In genomic region chr3:130892759-130893239, GRCh38 we compare ENCODE assay signal across 8 cellular contexts. TPM values are rescaled to one million over a fixed set of nuclear protein-coding genes. Genes with fewer than 3 reads are reported as not detected.
A peak's percentile ranks its signal among the peaks of the same experiment; 100 is the strongest.
DNase-seq lines count a peak whose midpoint lies in the region; ATAC-seq, FAIRE-seq and TF ChIP-seq lines count a peak whose summit lies in the region.

No MANE protein-coding gene starts in this region.

- no peaks in the 10 kb centered on the region for H3K36me3 ChIP-seq in CD8-positive, alpha-beta T cell (ENCODE audit: insufficient read depth, low read length)
- no peaks in the 10 kb centered on the region for H3K36me3 ChIP-seq in endothelial cell of umbilical vein (ENCODE audit: control insufficient read depth in 2 of 2, extremely low read depth in 1 of 2, insufficient read depth in 2 of 2, low read length in 2 of 2)

- peaks cover 27% of the 10 kb centered on the region for H3K4me1 ChIP-seq in CD8-positive, alpha-beta T cell (ENCODE audit: insufficient read depth, low read length)
- peaks cover 14% of the 10 kb centered on the region for H3K4me1 ChIP-seq in endothelial cell of umbilical vein (ENCODE audit: control insufficient read depth, extremely low read depth, insufficient read depth, low read length)

- peak; percentile 63 for ATAC-seq in CD8-positive, alpha-beta T cell
- ATAC-seq in GM19455 (IDR thresholded peaks at IDR 0.05; ENCODE audit: unreplicated experiment) = peak; percentile 28

- no TSS peak for BruUV-seq in endothelial cell of umbilical vein (replicated peaks; lab: Mats Ljungman, UMichigan)

- peaks cover 3% of the 10 kb centered on the region for H4K20me1 ChIP-seq in endothelial cell of umbilical vein (replicated peaks; ENCODE audit: control insufficient read depth, extremely low read depth, insufficient read depth, low read length)

- dilution Hi-C loops in endothelial cell of umbilical vein (cut with MboI; ENCODE audit: extremely low pct_ligation_motif_present, low sequenced_read_pairs) = no loop called here

- H3K27ac ChIP-seq in CD8-positive, alpha-beta T cell (ENCODE audit: low read depth, low read length) = peak overlapping the region; percentile 87
- peak overlapping the region; percentile 76 for H3K27ac ChIP-seq in endothelial cell of umbilical vein (ENCODE audit: insufficient read depth, low read depth, low read length)

- POLR2A ChIA-PET in CD8-positive, alpha-beta T cell (lab: Charles Lee) = interaction anchor here (1.3 to 2.2 kb wide), 3 partner anchors 134 to 1524 kb away, joined by 5 to 17 read pairs (median 8); partner anchors contain the start of genes ASTE1, DNAJC13 and NEK11
- POLR2A ChIA-PET in activated CD4-positive, alpha-beta memory T cell treated with anti-CD3 and anti-CD28 coated beads, Interleukin-2, amount 10 ng/mL, durations not matched to agents 7 days and 5 days (lab: Charles Lee) = interaction anchor here (0.8 to 3.6 kb wide), 22 partner anchors 9 to 167 kb away, joined by 3 to 48 read pairs (median 4); partner anchors contain the start of genes ASTE1, NEK11 and PIK3R4
- POLR2A ChIA-PET in endothelial cell of umbilical vein (lab: Charles Lee) = interaction anchor here (0.7 kb wide), 1 partner anchor 61 kb away, joined by 3 read pairs; no protein-coding TSS in a partner anchor

- intact Hi-C loops in CD8-positive, alpha-beta T cell (cut with DNase I, micrococcal nuclease) = loop anchor here (1.0 to 10.0 kb wide), 10 partner anchors 133 to 1498 kb away; partner anchors contain the start of genes ASTE1 (in 2 of the 2), NEK11 (in 2 of the 2), TMCC1 (in 2 of the 2) and MRPL3 (in 1 of the 2)
- intact Hi-C loops in endothelial cell of umbilical vein (cut with micrococcal nuclease) = loop anchor here (1.0 to 10.0 kb wide), 11 partner anchors 133 to 1245 kb away; partner anchors contain the start of genes ASTE1, NEK11, NUDT16 and PIK3R4

- no peaks in the 10 kb centered on the region for H3K27me3 Mint-ChIP-seq in CD8-positive, alpha-beta T cell (ENCODE audit: low read depth)
- H3K27me3 Mint-ChIP-seq in activated CD4-positive, alpha-beta memory T cell treated with anti-CD3 and anti-CD28 coated beads, Interleukin-2, amount 10 ng/mL, durations not matched to agents 7 days and 5 days = no peaks in the 10 kb centered on the region

- H3K4me3 ChIP-seq in CD8-positive, alpha-beta T cell (ENCODE audit: low read depth, low read length) = peak overlapping the region; percentile 80
- H3K4me3 ChIP-seq in endothelial cell of umbilical vein (replicated peaks in 1 of 3; ENCODE audit: insufficient read depth in 1 of 3, low read depth in 1 of 3, low read length in 3 of 3) = peak overlapping the region; percentile 61 to 87 (median 82)

- H3K9ac ChIP-seq in endothelial cell of umbilical vein (replicated peaks; ENCODE audit: extremely low read depth, insufficient read depth, low read length) = peak overlapping the region; percentile 90

- no peaks in the 10 kb centered on the region for H3K27me3 ChIP-seq in CD8-positive, alpha-beta T cell (ENCODE audit: insufficient read depth, low read length)
- no peaks in the 10 kb centered on the region for H3K27me3 ChIP-seq in endothelial cell of umbilical vein (ENCODE audit: control insufficient read depth in 2 of 2, insufficient read depth in 2 of 2, low read length in 2 of 2)

- peaks cover 35% of the 10 kb centered on the region for H3K79me2 ChIP-seq in endothelial cell of umbilical vein (ENCODE audit: control insufficient read depth, insufficient read depth, low read length)

- no peaks in the 10 kb centered on the region for H3K9me3 Mint-ChIP-seq in CD8-positive, alpha-beta T cell
- H3K9me3 Mint-ChIP-seq in activated CD4-positive, alpha-beta memory T cell treated with anti-CD3 and anti-CD28 coated beads, Interleukin-2, amount 10 ng/mL, durations not matched to agents 7 days and 5 days = no peaks in the 10 kb centered on the region

- peak overlapping the region; percentile 94 for H2AFZ ChIP-seq in endothelial cell of umbilical vein (ENCODE audit: low read depth, low read length)

- no peaks in the 10 kb centered on the region for H3K9me1 ChIP-seq in endothelial cell of umbilical vein (replicated peaks; ENCODE audit: control insufficient read depth, extremely low read depth, insufficient read depth, low read length)

- DNase-seq in CD8-positive, alpha-beta T cell = peak; percentile 21 to 75 (median 60)
- DNase-seq in HK-2 (ENCODE audit: unreplicated experiment) (peak; percentile 43), NCI-H748 treated with DMSO at 0.1 percent for 48 hours (lab: John Stamatoyannopoulos, UW) (peak; percentile 73), endothelial cell of umbilical vein (ENCODE audit: low read depth, low spot score) (no peak), middle frontal gyrus (ENCODE audit: extremely low spot score, low spot score) (peak; percentile 77)
- peak; percentile 71 for DNase-seq in activated CD4-positive, alpha-beta memory T cell treated with anti-CD3 and anti-CD28 coated beads, Interleukin-2, amount 10 ng/mL, durations not matched to agents 7 days and 5 days
- peak; percentile 62 for DNase-seq in stimulated activated CD8-positive, alpha-beta memory T cell treated with anti-CD3 and anti-CD28 coated beads, Interleukin-4, amount 100 ng/mL, for 48 hours

- TF ChIP-seq CTCF in CD8-positive, alpha-beta T cell (IDR thresholded peaks at IDR 0.05) = peak; percentile 87
- peak; percentile 71 to 74 for TF ChIP-seq CTCF in endothelial cell of umbilical vein (IDR thresholded peaks at IDR 0.05; ENCODE audit: extremely low read depth in 1 of 2, insufficient read depth in 1 of 2, low read depth in 1 of 2, low read length in 2 of 2)

- peak overlapping the region; percentile 99 for H3K27ac Mint-ChIP-seq in CD8-positive, alpha-beta T cell
- H3K27ac Mint-ChIP-seq in activated CD4-positive, alpha-beta memory T cell treated with anti-CD3 and anti-CD28 coated beads, Interleukin-2, amount 10 ng/mL, durations not matched to agents 7 days and 5 days = peak overlapping the region; percentile 97

- CTCF ChIA-PET in CD8-positive, alpha-beta T cell (lab: Charles Lee) = interaction anchor here (0.7 to 4.6 kb wide), 11 partner anchors 10 to 617 kb away, joined by 3 to 42 read pairs (median 3); partner anchors contain the start of gene PIK3R4
- CTCF ChIA-PET in activated CD4-positive, alpha-beta memory T cell treated with anti-CD3 and anti-CD28 coated beads, Interleukin-2, amount 10 ng/mL, durations not matched to agents 7 days and 5 days (lab: Charles Lee) = interaction anchor here (0.6 to 4.4 kb wide), 25 partner anchors 10 to 799 kb away, joined by 3 to 52 read pairs (median 4); partner anchors contain the start of genes ASTE1, NEK11 and PIK3R4
- CTCF ChIA-PET in endothelial cell of umbilical vein (lab: Charles Lee) = interaction anchor here (0.6 to 6.8 kb wide), 17 partner anchors 9 to 1142 kb away, joined by 3 to 69 read pairs (median 5); partner anchors contain the start of genes ASTE1, CPNE4 and NEK11

- peak overlapping the region; percentile 90 for H3K4me2 ChIP-seq in endothelial cell of umbilical vein (ENCODE audit: insufficient read depth, low read length)

- H3K4me3 Mint-ChIP-seq in CD8-positive, alpha-beta T cell = peak overlapping the region; percentile 98
- H3K4me3 Mint-ChIP-seq in activated CD4-positive, alpha-beta memory T cell treated with anti-CD3 and anti-CD28 coated beads, Interleukin-2, amount 10 ng/mL, durations not matched to agents 7 days and 5 days = peak overlapping the region; percentile 93

- peak; percentile 86 for FAIRE-seq in endothelial cell of umbilical vein (lab: Jason Lieb, UNC)

- H3K9me3 ChIP-seq in CD8-positive, alpha-beta T cell (ENCODE audit: low read length) = no peaks in the 10 kb centered on the region
- H3K9me3 ChIP-seq in endothelial cell of umbilical vein (replicated peaks; ENCODE audit: control insufficient read depth, insufficient read depth, low read length) = no peaks in the 10 kb centered on the region

- H3K4me1 Mint-ChIP-seq in CD8-positive, alpha-beta T cell (ENCODE audit: low read depth) = peaks cover 32% of the 10 kb centered on the region
- peaks cover 36% of the 10 kb centered on the region for H3K4me1 Mint-ChIP-seq in activated CD4-positive, alpha-beta memory T cell treated with anti-CD3 and anti-CD28 coated beads, Interleukin-2, amount 10 ng/mL, durations not matched to agents 7 days and 5 days

- H3K36me3 Mint-ChIP-seq in CD8-positive, alpha-beta T cell = peaks cover 13% of the 10 kb centered on the region
- H3K36me3 Mint-ChIP-seq in activated CD4-positive, alpha-beta memory T cell treated with anti-CD3 and anti-CD28 coated beads, Interleukin-2, amount 10 ng/mL, durations not matched to agents 7 days and 5 days (ENCODE audit: low read depth) = peaks cover 3% of the 10 kb centered on the region

- TF ChIP-seq POLR2A in endothelial cell of umbilical vein (IDR thresholded peaks at IDR 0.05; ENCODE audit: low read depth, low read length) = peak; percentile 45

TF ChIP-seq in endothelial cell of umbilical vein, 7 proteins besides CTCF, POLR2A, EP300 and RAD21:
- TF ChIP-seq GATA2 (IDR thresholded peaks at IDR 0.05; ENCODE audit: insufficient read depth, insufficient read length, low read depth, low read length) (no peak), FOS (IDR thresholded peaks at IDR 0.05; ENCODE audit: borderline replicate concordance, insufficient read depth, low read length) (no peak), EZH2 (IDR thresholded peaks at IDR 0.05; ENCODE audit: borderline replicate concordance, low read depth, low read length, severe bottlenecking) (no peak), MYC (IDR thresholded peaks at IDR 0.05; ENCODE audit: low read depth, low read length) (no peak), POLR2AphosphoS5 (IDR thresholded peaks at IDR 0.05; ENCODE audit: insufficient read depth, low read depth, low read length) (no peak), JUN (IDR thresholded peaks at IDR 0.05; ENCODE audit: borderline replicate concordance, insufficient read depth, insufficient read length, low read depth) (no peak), MAX (IDR thresholded peaks at IDR 0.05; ENCODE audit: insufficient read depth, insufficient read length) (no peak)

RNA-seq across cellular contexts. Expression of gene ATP2C1, which starts 1.1 kb away (rescaled TPM):
- 10 to 100 TPM; 35.0 to 39.0 TPM for total RNA-seq in CD8-positive, alpha-beta T cell
- 10 to 100 TPM; 57.5 to 63.8 TPM for total RNA-seq in activated CD4-positive, alpha-beta memory T cell treated with anti-CD3 and anti-CD28 coated beads, Interleukin-2, amount 10 ng/mL, durations not matched to agents 7 days and 5 days
- 73.3 and 79.5 TPM in 2 replicates for total RNA-seq in endothelial cell of umbilical vein
- polyA plus RNA-seq in endothelial cell of umbilical vein = 36.9 and 50.1 TPM in 2 replicates
- polyA plus RNA-seq in endothelial cell of umbilical vein (2011; cell fraction: cytosol; rRNA removed) = 35.4 and 39.5 TPM in 2 replicates
- 67.2 and 99.2 TPM in 2 replicates for polyA plus RNA-seq in endothelial cell of umbilical vein (2011; cell fraction: nucleus; rRNA removed)
- 68.3 and 79.9 TPM in 2 replicates for polyA plus RNA-seq in endothelial cell of umbilical vein (2012)
- 92.6 and 94.8 TPM in 2 replicates for polyA minus RNA-seq in endothelial cell of umbilical vein
- 33.7 TPM for polyA minus RNA-seq in endothelial cell of umbilical vein (2011; cell fraction: cytosol; rRNA and poly(A)+ RNA removed)
- polyA minus RNA-seq in endothelial cell of umbilical vein (2011; cell fraction: nucleus; rRNA and poly(A)+ RNA removed) = 73.5 and 105 TPM in 2 replicates
